8 cellular contexts compared by ENCODE assay signal in genomic region chr20:53594068-53595017, GRCh38. TPM values are rescaled to one million over a fixed set of nuclear protein-coding genes. Genes with fewer than 3 reads are reported as not detected.
A peak's percentile ranks its signal among the peaks of the same experiment; 100 is the strongest.
DNase-seq lines count a peak whose midpoint lies in the region; ATAC-seq, FAIRE-seq and TF ChIP-seq lines count a peak whose summit lies in the region.

No MANE protein-coding gene starts in this region.

- H3K9me2 ChIP-seq in OCI-LY1 (ENCODE audit: low read depth, low read length), result no peaks in the 10 kb centered on the region

- peak overlapping the region; percentile 73 for H3K9ac ChIP-seq in OCI-LY1 (ENCODE audit: low read length)

- no peaks in the 10 kb centered on the region for H4K20me1 ChIP-seq in OCI-LY1 (ENCODE audit: insufficient read depth, low read length)

- TF ChIP-seq CTCF in D721Med (IDR thresholded peaks at IDR 0.05; ENCODE audit: insufficient read depth, missing control alignments) (peak; percentile 19), OCI-LY1 (IDR thresholded peaks at IDR 0.05; ENCODE audit: low read length) (peak; percentile 28)

- peak overlapping the region; percentile 70 for H3K4me2 ChIP-seq in OCI-LY1 (ENCODE audit: low read length)

- peaks cover 3% of the 10 kb centered on the region; the same call in 1 of the 2 replicates for H3F3A ChIP-seq in OCI-LY1 (ENCODE audit: insufficient read depth, low read length)

- H3K79me2 ChIP-seq in OCI-LY1 (ENCODE audit: insufficient read depth, low read length), result peaks cover 57% of the 10 kb centered on the region

- no peaks in the 10 kb centered on the region for H3K27me3 ChIP-seq in OCI-LY1 (ENCODE audit: insufficient read depth, low read length)
- no peaks in the 10 kb centered on the region for H3K27me3 ChIP-seq in esophagus (ENCODE audit: control insufficient read depth in 1 of 2, insufficient read depth in 2 of 2, low read length in 2 of 2)

- H3K4me1 ChIP-seq in OCI-LY1 (ENCODE audit: insufficient read depth, low read length, severe bottlenecking) (peaks cover 61% of the 10 kb centered on the region), esophagus (ENCODE audit: control insufficient read depth in 2 of 2, insufficient read depth in 2 of 2, low read length in 1 of 2) (peaks cover 0 to 7% of the 10 kb centered on the region in 2 donors)

- peak; percentile 61 for ATAC-seq in GM21526 (IDR thresholded peaks at IDR 0.05; ENCODE audit: low FRiP score, unreplicated experiment)

- 2 to 3% methylated on average over 41 to 110 of the region's 110 CpGs for WGBS in esophagus, 2 donors

- H3K27ac ChIP-seq in OCI-LY1 (ENCODE audit: low read depth, low read length, poor library complexity, severe bottlenecking) (peak overlapping the region; percentile 84), esophagus (ENCODE audit: low read depth in 2 of 2, low read length in 1 of 2) (peak overlapping the region; percentile 99)

- DNase-seq in D721Med (ENCODE audit: insufficient read length, low spot score) (peak; percentile 18), HuH-7.5 (ENCODE audit: low spot score) (peak; percentile 99), activated T-cell treated with anti-CD3 and anti-CD28 coated beads for 48 hours (ENCODE audit: low read depth) (peak; percentile 97), myocyte (ENCODE audit: low read depth) (peak; percentile 91)
- DNase-seq in stimulated activated CD8-positive, alpha-beta memory T cell treated with anti-CD3 and anti-CD28 coated beads, Interleukin-7, amount 100 ng/mL, for 4 hours (ENCODE audit: low read depth in 2 of 2), result peak; percentile 91 to 95

- no peak for FAIRE-seq in D721Med (lab: Jason Lieb, UNC)

- H3K9me3 ChIP-seq in OCI-LY1 (ENCODE audit: low read length), result no peaks in the 10 kb centered on the region
- no peaks in the 10 kb centered on the region for H3K9me3 ChIP-seq in esophagus (ENCODE audit: control insufficient read depth in 2 of 2, insufficient read depth in 1 of 2, low read depth in 1 of 2, low read length in 1 of 2)

- H3K36me3 ChIP-seq in OCI-LY1 (ENCODE audit: insufficient read depth, low read length) (no peaks in the 10 kb centered on the region), esophagus (ENCODE audit: control insufficient read depth in 2 of 2, insufficient read depth in 2 of 2, low read length in 1 of 2) (no peaks in the 10 kb centered on the region)

- no peak overlapping the region for H2AFZ ChIP-seq in OCI-LY1 (ENCODE audit: low read length)

- peak overlapping the region; percentile 98 for H3K4me3 ChIP-seq in OCI-LY1 (ENCODE audit: low read depth, low read length, poor library complexity, severe bottlenecking)
- peak overlapping the region; percentile 65 to 97 for H3K4me3 ChIP-seq in esophagus (ENCODE audit: low read depth in 1 of 2, low read length in 2 of 2)

RNA-seq across cellular contexts. Expression of gene ZNF217, which starts 0.7 kb away (rescaled TPM):
- 1 to 10 TPM; 8.2 to 9.0 TPM for polyA plus RNA-seq in esophagus
- total RNA-seq in myocyte, result 19.9 and 25.1 TPM in 2 replicates
- polyA plus RNA-seq in myocyte (2012), result 13.1 TPM

Comparison
In these comparisons a context has a peak if more than half of its experiments do, and no peak if none do; other contexts are left out.
1. Peak in every context shown above with its lines: DNase-seq, ATAC-seq, H3K4me3 ChIP-seq and H3K27ac ChIP-seq.
2. DNase-seq: peak in every context shown above with its lines; median percentile 99 in HuH-7.5; 97 in activated T-cell treated with anti-CD3 and anti-CD28 coated beads for 48 hours; 93 in stimulated activated CD8-positive, alpha-beta memory T cell treated with anti-CD3 and anti-CD28 coated beads, Interleukin-7, amount 100 ng/mL, for 4 hours; 91 in myocyte; 18 in D721Med.